In genomic region chr13:60412909-60413616, GRCh38 we compare ENCODE assay signal across 25 cellular contexts.
"Had no signal": no experiment of that assay in that cellular context is flagged by ENCODE, and none has a peak within 500 bp of the region (broad histone marks: within the 10 kb centered on the region; RNA-seq: fewer than 3 reads in every experiment).

No MANE protein-coding gene starts in this region.

- ATAC-seq: effector memory CD8-positive, alpha-beta T cell; left lobe of liver; mucosa of descending colon; natural killer cell treated with Interleukin-12 subunit alpha and Interleukin-12 subunit beta and Interleukin-15 and Interleukin-18, amount 100 ng/mL, for 72 hours; psoas muscle; right cardiac atrium; stimulated activated effector memory CD8-positive, alpha-beta T cell treated with anti-CD3 and anti-CD28 coated beads, Interleukin-12 subunit alpha, Interleukin-12 subunit beta, amount 100 ng/mL, for 72 hours had no signal

- H3K4me3 ChIP-seq: coronary artery, esophagus squamous epithelium, mucosa of descending colon, psoas muscle, sigmoid colon, testis, tibial artery had no signal

- H3K9me3 ChIP-seq: esophagus squamous epithelium, mucosa of descending colon, neutrophil, psoas muscle, sigmoid colon, testis, tibial artery had no signal

- DNase-seq: effector memory CD8-positive, alpha-beta T cell; erythroblast; esophagus squamous epithelium; hypothalamus; immature natural killer cell; islet precursor cell; kidney glomerular epithelial cell; mesenchymal stem cell; mucosa of descending colon; naive B cell; posterior cingulate gyrus; psoas muscle; right cardiac atrium; sigmoid colon; stimulated activated CD4-positive, alpha-beta T cell treated with anti-CD3 and anti-CD28 coated beads, Interleukin-2, amount 100 ng/mL, for 24 hours; stimulated activated CD4-positive, alpha-beta T cell treated with anti-CD3 and anti-CD28 coated beads, Interleukin-4, amount 100 ng/mL, for 24 hours; stimulated activated naive CD4-positive, alpha-beta T cell treated with Interleukin-2 at 50 U/mL for 16 hours; substantia nigra; testis; tibial artery had no signal

- H3K4me1 ChIP-seq: testis had no signal

- H3K36me3 ChIP-seq: neutrophil, sigmoid colon, tibial artery had no signal

- H3K27me3 ChIP-seq: esophagus squamous epithelium, neutrophil, sigmoid colon, testis, tibial artery had no signal

- H3K27ac ChIP-seq: coronary artery, esophagus squamous epithelium, neutrophil, psoas muscle, sigmoid colon, testis, tibial artery had no signal
